In genomic region chr10:96271017-96271815, GRCh38 we compare ENCODE assay signal across 9 cellular contexts. TPM values are rescaled to one million over a fixed set of nuclear protein-coding genes. Genes with fewer than 3 reads are reported as not detected.
DNase-seq lines count a peak whose midpoint lies in the region; ATAC-seq and FAIRE-seq lines count a peak whose summit lies in the region.
"Had no signal": no experiment of that assay in that cellular context is flagged by ENCODE, and none has a peak within 500 bp of the region (broad histone marks: within the 10 kb centered on the region; RNA-seq: fewer than 3 reads in every experiment).

Gene BLNK, minus strand, starts transcription at chr10:96271569. Its CDS starts 171 bp downstream, at chr10:96271398.

- H3K4me1 Mint-ChIP-seq in naive thymus-derived CD4-positive, alpha-beta T cell = no peaks in the 10 kb centered on the region
- H3K4me1 Mint-ChIP-seq in activated naive CD4-positive, alpha-beta T cell treated with anti-CD3 and anti-CD28 coated beads for 36 hours (ENCODE audit: low read depth) = no peaks in the 10 kb centered on the region

- H3K4me3 Mint-ChIP-seq in naive thymus-derived CD4-positive, alpha-beta T cell = no peak within 1 kb of the TSS
- no peak within 1 kb of the TSS for H3K4me3 Mint-ChIP-seq in activated naive CD4-positive, alpha-beta T cell treated with anti-CD3 and anti-CD28 coated beads for 36 hours

- H3K27me3 Mint-ChIP-seq in naive thymus-derived CD4-positive, alpha-beta T cell = peaks cover 0 to 20% (median 8%) of the 10 kb centered on the region in 5 donors
- peaks cover 2% of the 10 kb centered on the region for H3K27me3 Mint-ChIP-seq in activated naive CD4-positive, alpha-beta T cell treated with anti-CD3 and anti-CD28 coated beads for 36 hours (ENCODE audit: low read depth)

- ATAC-seq in GM21360 (IDR thresholded peaks at IDR 0.05; ENCODE audit: unreplicated experiment) (peak; percentile 65), HG03558 (IDR thresholded peaks at IDR 0.05; ENCODE audit: extremely low read depth, unreplicated experiment) (peak; percentile 40)
- peak; percentile 60 for ATAC-seq in naive thymus-derived CD4-positive, alpha-beta T cell

- POLR2A ChIA-PET in naive thymus-derived CD4-positive, alpha-beta T cell (lab: Charles Lee) = no interaction called here

- intact Hi-C loops in naive thymus-derived CD4-positive, alpha-beta T cell (cut with micrococcal nuclease) = no loop called here
- intact Hi-C loops in activated naive CD4-positive, alpha-beta T cell treated with anti-CD3 and anti-CD28 coated beads for 36 hours (cut with micrococcal nuclease) = no loop called here

- peak; percentile 75 for FAIRE-seq in colon (lab: Jason Lieb, UNC)
- FAIRE-seq: frontal cortex had no signal

- no peaks in the 10 kb centered on the region for H3K9me3 ChIP-seq in naive thymus-derived CD4-positive, alpha-beta T cell (ENCODE audit: control insufficient read depth in 2 of 3, low read length in 3 of 3)

- no peaks in the 10 kb centered on the region for H3K36me3 Mint-ChIP-seq in naive thymus-derived CD4-positive, alpha-beta T cell
- H3K36me3 Mint-ChIP-seq in activated naive CD4-positive, alpha-beta T cell treated with anti-CD3 and anti-CD28 coated beads for 36 hours (ENCODE audit: low read depth) = no peaks in the 10 kb centered on the region

- CTCF ChIA-PET in naive thymus-derived CD4-positive, alpha-beta T cell (lab: Charles Lee) = interaction anchor here (0.9 to 1.2 kb wide), 2 partner anchors 42 to 63 kb away, joined by 3 read pairs; no protein-coding TSS in a partner anchor
- CTCF ChIA-PET in activated naive CD4-positive, alpha-beta T cell treated with anti-CD3 and anti-CD28 coated beads for 36 hours (lab: Charles Lee) = interaction anchor here (1.1 kb wide), 1 partner anchor 42 kb away, joined by 3 read pairs; no protein-coding TSS in a partner anchor

- H3K36me3 ChIP-seq in naive thymus-derived CD4-positive, alpha-beta T cell (ENCODE audit: control insufficient read depth in 2 of 3, insufficient read depth in 3 of 3, low read length in 3 of 3) = no peaks in the 10 kb centered on the region

- no peak within 1 kb of the TSS for H3K4me3 ChIP-seq in naive thymus-derived CD4-positive, alpha-beta T cell (ENCODE audit: low read length)

- H3K27ac ChIP-seq in naive thymus-derived CD4-positive, alpha-beta T cell (ENCODE audit: low read depth, low read length) = no peak within 1 kb of the TSS

- H3K4me1 ChIP-seq in naive thymus-derived CD4-positive, alpha-beta T cell (ENCODE audit: control insufficient read depth in 2 of 2, insufficient read depth in 2 of 2, low read length in 2 of 2) = no peaks in the 10 kb centered on the region

- DNase-seq in DMS79 treated with DMSO at 0.1 percent for 48 hours (lab: John Stamatoyannopoulos, UW) = peak; percentile 38
- no peak for DNase-seq in naive thymus-derived CD4-positive, alpha-beta T cell
- no peak for DNase-seq in DMS153 (lab: John Stamatoyannopoulos, UW)
- no peak for DNase-seq in activated naive CD4-positive, alpha-beta T cell treated with anti-CD3 and anti-CD28 coated beads for 36 hours
- no peak for DNase-seq in activated CD4-positive, alpha-beta T cell treated with anti-CD3 and anti-CD28 coated beads for 1 hour

- H3K27ac Mint-ChIP-seq in naive thymus-derived CD4-positive, alpha-beta T cell = no peak within 1 kb of the TSS
- H3K27ac Mint-ChIP-seq in activated naive CD4-positive, alpha-beta T cell treated with anti-CD3 and anti-CD28 coated beads for 36 hours = no peak within 1 kb of the TSS

- peaks cover 0 to 4% (median 0%) of the 10 kb centered on the region in 11 donors for H3K9me3 Mint-ChIP-seq in naive thymus-derived CD4-positive, alpha-beta T cell
- no peaks in the 10 kb centered on the region for H3K9me3 Mint-ChIP-seq in activated naive CD4-positive, alpha-beta T cell treated with anti-CD3 and anti-CD28 coated beads for 36 hours

- H3K27me3 ChIP-seq in naive thymus-derived CD4-positive, alpha-beta T cell (ENCODE audit: control insufficient read depth in 2 of 2, insufficient read depth in 2 of 2, low read length in 2 of 2) = no peaks in the 10 kb centered on the region

RNA-seq across cellular contexts. Expression of gene BLNK, which starts in this region (rescaled TPM):
- 1 to 10 TPM in 2 of 5 experiments, under 1 TPM in 2, not detected in 1; 0.54 to 6.5 (median 1.5) TPM for total RNA-seq in naive thymus-derived CD4-positive, alpha-beta T cell
- polyA plus RNA-seq in naive thymus-derived CD4-positive, alpha-beta T cell = under 1 TPM; 0.17 to 0.18 TPM
- total RNA-seq in activated naive CD4-positive, alpha-beta T cell treated with anti-CD3 and anti-CD28 coated beads for 36 hours = not detected
